In genomic region chr22:40976866-40977700, GRCh38 we compare ENCODE assay signal across 26 cellular contexts.
"Had no signal": no experiment of that assay in that cellular context is flagged by ENCODE, and none has a peak within 500 bp of the region (broad histone marks: within the 10 kb centered on the region; RNA-seq: fewer than 3 reads in every experiment).

No MANE protein-coding gene starts in this region.

- H3K9me3 ChIP-seq: adrenal gland, body of pancreas, gastrocnemius medialis, left ventricle myocardium inferior, neutrophil, ovary, prostate gland, upper lobe of left lung, vagina had no signal

- H3K27ac ChIP-seq: adrenal gland, body of pancreas, coronary artery, dorsolateral prefrontal cortex, gastrocnemius medialis, left ventricle myocardium inferior, neutrophil, ovary, prostate gland, upper lobe of left lung, vagina had no signal

- H3K4me1 ChIP-seq: adrenal gland, body of pancreas, gastrocnemius medialis, left ventricle myocardium inferior, prostate gland, upper lobe of left lung, vagina had no signal

- H3K9me3 Mint-ChIP-seq: activated naive CD8-positive, alpha-beta T cell treated with anti-CD3 and anti-CD28 coated beads for 36 hours; activated T-cell treated with anti-CD3 and anti-CD28 coated beads, Interleukin-2, amount 50 U/mL, for 4 hours; nephron; stimulated activated naive CD8-positive, alpha-beta T cell treated with anti-CD3 and anti-CD28 coated beads, Interleukin-15, Interleukin-2, amounts not matched to agents 100 ng/mL and 50 ng/mL, for 24 hours; T-cell had no signal

- H3K27ac Mint-ChIP-seq: activated naive CD8-positive, alpha-beta T cell treated with anti-CD3 and anti-CD28 coated beads for 36 hours; nephron; stimulated activated naive CD8-positive, alpha-beta T cell treated with anti-CD3 and anti-CD28 coated beads, Interleukin-15, Interleukin-2, amounts not matched to agents 100 ng/mL and 50 ng/mL, for 24 hours; T-cell had no signal

- ATAC-seq: activated T-cell treated with anti-CD3 and anti-CD28 coated beads, Interleukin-2, amount 50 U/mL, for 4 hours; body of pancreas; gastrocnemius medialis; T-cell had no signal

- H3K4me3 ChIP-seq: adrenal gland, body of pancreas, coronary artery, dorsolateral prefrontal cortex, gastrocnemius medialis, left ventricle myocardium inferior, ovary, prostate gland, upper lobe of left lung, vagina had no signal

- H3K4me1 Mint-ChIP-seq: activated naive CD8-positive, alpha-beta T cell treated with anti-CD3 and anti-CD28 coated beads for 36 hours; nephron; T-cell had no signal

- H3K4me3 Mint-ChIP-seq: activated naive CD8-positive, alpha-beta T cell treated with anti-CD3 and anti-CD28 coated beads for 36 hours; activated T-cell treated with anti-CD3 and anti-CD28 coated beads, Interleukin-2, amount 50 U/mL, for 4 hours; nephron; stimulated activated naive CD8-positive, alpha-beta T cell treated with anti-CD3 and anti-CD28 coated beads, Interleukin-15, Interleukin-2, amounts not matched to agents 100 ng/mL and 50 ng/mL, for 24 hours; T-cell had no signal

- DNase-seq: activated CD4-positive, alpha-beta T cell treated with anti-CD3 and anti-CD28 coated beads for 48 hours; activated CD4-positive, alpha-beta T cell treated with anti-CD3 and anti-CD28 coated beads, Interleukin-2, amount 50 U/mL, for 48 hours; activated CD4-positive, CD25-positive, alpha-beta regulatory T cell; activated CD8-positive, alpha-beta memory T cell treated with anti-CD3 and anti-CD28 coated beads, Interleukin-2, amount 50 U/mL, for 48 hours; activated naive CD4-positive, alpha-beta T cell; activated naive CD8-positive, alpha-beta T cell treated with anti-CD3 and anti-CD28 coated beads for 36 hours; activated T-cell treated with anti-CD3 and anti-CD28 coated beads, Interleukin-2, amount 50 U/mL, for 4 hours; adrenal gland; body of pancreas; cerebellar nuclear complex; dorsolateral prefrontal cortex; effector memory CD4-positive, alpha-beta T cell; gastrocnemius medialis; glutamatergic neuron; left ventricle myocardium inferior; ovary; stimulated activated CD4-positive, alpha-beta T cell treated with anti-CD3 and anti-CD28 coated beads, Interleukin-2, amount 100 ng/mL, for 48 hours; substantia nigra; T-cell; upper lobe of left lung had no signal

- H3K27me3 Mint-ChIP-seq: activated naive CD8-positive, alpha-beta T cell treated with anti-CD3 and anti-CD28 coated beads for 36 hours; stimulated activated naive CD8-positive, alpha-beta T cell treated with anti-CD3 and anti-CD28 coated beads, Interleukin-15, Interleukin-2, amounts not matched to agents 100 ng/mL and 50 ng/mL, for 24 hours; T-cell had no signal

- H3K27me3 ChIP-seq: adrenal gland, body of pancreas, dorsolateral prefrontal cortex, gastrocnemius medialis, neutrophil, ovary, upper lobe of left lung, vagina had no signal

- H3K36me3 ChIP-seq: ovary, prostate gland had no signal
